Comparison of ENCODE assay signal across 11 cellular contexts in genomic region chrX:76453737-76454406, GRCh38.
"Had no signal": no experiment of that assay in that cellular context is flagged by ENCODE, and none has a peak within 500 bp of the region (broad histone marks: within the 10 kb centered on the region; RNA-seq: fewer than 3 reads in every experiment).

No MANE protein-coding gene starts in this region.

- DNase-seq: activated CD4-positive, alpha-beta T cell treated with anti-CD3 and anti-CD28 coated beads for 1 hour; activated CD4-positive, alpha-beta T cell treated with anti-CD3 and anti-CD28 coated beads, Interleukin-2, amount 50 U/mL, for 4 hours; activated naive CD4-positive, alpha-beta T cell treated with anti-CD3 and anti-CD28 coated beads, Interleukin-2, amount 10 ng/mL, durations not matched to agents 7 days and 5 days; activated T-cell treated with anti-CD3 and anti-CD28 coated beads for 4 hours; colonic mucosa; effector CD4-positive, alpha-beta T cell; stimulated activated naive CD8-positive, alpha-beta T cell treated with anti-CD3 and anti-CD28 coated beads, Interleukin-15, Interleukin-2, amounts not matched to agents 100 U/mL and 50 U/mL, for 24 hours had no signal

- H3K9me3 Mint-ChIP-seq: activated naive CD4-positive, alpha-beta T cell treated with anti-CD3 and anti-CD28 coated beads, Interleukin-2, amount 10 ng/mL, durations not matched to agents 7 days and 5 days; activated T-helper 17 cell treated with anti-CD3 and anti-CD28 coated beads, Interleukin-2, amount 50 U/mL, for 72 hours; naive thymus-derived CD8-positive, alpha-beta T cell had no signal

- H3K27me3 ChIP-seq: adrenal gland, colonic mucosa had no signal

- H3K4me1 Mint-ChIP-seq: activated naive CD4-positive, alpha-beta T cell treated with anti-CD3 and anti-CD28 coated beads, Interleukin-2, amount 10 ng/mL, durations not matched to agents 7 days and 5 days; activated T-helper 17 cell treated with anti-CD3 and anti-CD28 coated beads, Interleukin-2, amount 50 U/mL, for 72 hours had no signal

- H3K27me3 Mint-ChIP-seq: activated naive CD4-positive, alpha-beta T cell treated with anti-CD3 and anti-CD28 coated beads, Interleukin-2, amount 10 ng/mL, durations not matched to agents 7 days and 5 days; activated T-helper 17 cell treated with anti-CD3 and anti-CD28 coated beads, Interleukin-2, amount 50 U/mL, for 72 hours; naive thymus-derived CD8-positive, alpha-beta T cell had no signal

- H3K4me3 ChIP-seq: adrenal gland, colonic mucosa had no signal

- H3K27ac ChIP-seq: adrenal gland, colonic mucosa had no signal

- H3K36me3 Mint-ChIP-seq: activated naive CD4-positive, alpha-beta T cell treated with anti-CD3 and anti-CD28 coated beads, Interleukin-2, amount 10 ng/mL, durations not matched to agents 7 days and 5 days had no signal

- H3K4me1 ChIP-seq: adrenal gland, colonic mucosa had no signal

- H3K36me3 ChIP-seq: adrenal gland, colonic mucosa had no signal

- H3K9me3 ChIP-seq: adrenal gland, colonic mucosa, SK-N-SH had no signal

- H3K27ac Mint-ChIP-seq: activated naive CD4-positive, alpha-beta T cell treated with anti-CD3 and anti-CD28 coated beads, Interleukin-2, amount 10 ng/mL, durations not matched to agents 7 days and 5 days; activated T-helper 17 cell treated with anti-CD3 and anti-CD28 coated beads, Interleukin-2, amount 50 U/mL, for 72 hours had no signal

- H3K4me3 Mint-ChIP-seq: activated naive CD4-positive, alpha-beta T cell treated with anti-CD3 and anti-CD28 coated beads, Interleukin-2, amount 10 ng/mL, durations not matched to agents 7 days and 5 days; activated T-helper 17 cell treated with anti-CD3 and anti-CD28 coated beads, Interleukin-2, amount 50 U/mL, for 72 hours; naive thymus-derived CD8-positive, alpha-beta T cell had no signal

- ATAC-seq: activated T-helper 17 cell treated with anti-CD3 and anti-CD28 coated beads, Interleukin-2, amount 50 U/mL, for 72 hours had no signal
